17 cellular contexts compared by ENCODE assay signal in the genomic region with DNA sequence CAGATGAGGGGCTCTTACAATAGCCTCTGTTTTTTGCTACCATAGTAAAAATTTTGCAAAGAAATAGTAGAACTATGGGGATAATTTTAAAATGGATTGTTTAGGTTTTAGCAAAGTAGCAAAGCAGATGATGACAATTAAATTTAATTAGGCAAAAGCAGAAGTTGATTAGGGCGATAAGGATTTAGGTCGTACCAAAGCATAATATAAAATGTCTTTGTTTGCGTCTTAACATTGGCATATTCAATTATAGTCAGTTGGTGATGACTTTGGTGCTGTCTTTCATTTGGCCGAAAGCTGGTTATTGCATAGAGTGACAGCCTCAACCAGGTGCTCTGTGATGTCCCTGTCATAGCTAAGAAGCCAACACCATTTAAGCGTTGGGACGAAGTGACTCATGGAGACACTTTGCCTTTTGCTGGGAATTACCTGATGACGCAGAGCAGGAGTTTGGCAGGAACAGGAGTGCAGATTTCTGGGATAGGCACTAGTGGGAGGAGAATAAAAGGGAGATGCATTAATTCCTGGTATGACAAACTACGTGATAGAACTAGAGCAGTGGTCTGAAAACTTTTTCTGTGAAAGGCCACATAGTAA.
"Had no signal": no experiment of that assay in that cellular context is flagged by ENCODE, and none has a peak within 500 bp of the region (broad histone marks: within the 10 kb centered on the region; RNA-seq: fewer than 3 reads in every experiment).

No MANE protein-coding gene starts in this region.

- H3K27ac ChIP-seq: cardiac muscle cell, heart right ventricle, upper lobe of right lung had no signal

- H3K9me3 ChIP-seq: heart right ventricle, spleen, upper lobe of right lung had no signal

- DNase-seq: activated CD4-positive, alpha-beta T cell treated with anti-CD3 and anti-CD28 coated beads, Interleukin-2, amount 10 ng/mL, durations not matched to agents 24 days and 14 days; activated CD8-positive, alpha-beta memory T cell treated with anti-CD3 and anti-CD28 coated beads, Interleukin-2, amount 10 ng/mL, durations not matched to agents 7 days and 5 days; activated CD8-positive, alpha-beta T cell treated with anti-CD3 and anti-CD28 coated beads for 36 hours; activated effector memory CD4-positive, alpha-beta T cell treated with anti-CD3 and anti-CD28 coated beads, Interleukin-2, amount 50 U/mL, for 16 hours; activated naive CD4-positive, alpha-beta T cell treated with anti-CD3 and anti-CD28 coated beads, Interleukin-2, amount 10 ng/mL, durations not matched to agents 7 days and 5 days; activated naive CD8-positive, alpha-beta T cell treated with anti-CD3 and anti-CD28 coated beads, Interleukin-2, amount 50 U/mL, for 24 hours; activated T-cell treated with anti-CD3 and anti-CD28 coated beads for 4 hours; heart right ventricle; kidney glomerular epithelial cell; spleen; stimulated activated CD4-positive, alpha-beta T cell treated with anti-CD3 and anti-CD28 coated beads, Interleukin-4, amount 100 ng/mL, for 24 hours; stimulated activated naive CD4-positive, alpha-beta T cell treated with Interleukin-2 at 50 U/mL for 16 hours; SW 1271; upper lobe of right lung had no signal

- H3K4me3 ChIP-seq: cardiac muscle cell, heart right ventricle, spleen, upper lobe of right lung had no signal

- H3K36me3 ChIP-seq: cardiac muscle cell, heart right ventricle, spleen, upper lobe of right lung had no signal

- H3K4me1 ChIP-seq: upper lobe of right lung had no signal

- ATAC-seq: activated CD4-positive, CD25-positive, alpha-beta regulatory T cell treated with anti-CD3 and anti-CD28 coated beads, Interleukin-2, amount 50 U/mL, for 24 hours; activated CD8-positive, alpha-beta memory T cell treated with anti-CD3 and anti-CD28 coated beads, Interleukin-2, amount 10 ng/mL, durations not matched to agents 7 days and 5 days; activated CD8-positive, alpha-beta T cell treated with anti-CD3 and anti-CD28 coated beads for 36 hours; activated naive CD8-positive, alpha-beta T cell treated with anti-CD3 and anti-CD28 coated beads, Interleukin-2, amount 50 U/mL, for 24 hours; heart right ventricle; sciatic nerve; upper lobe of right lung had no signal

- H3K27me3 ChIP-seq: cardiac muscle cell, heart right ventricle, spleen, upper lobe of right lung had no signal
